8 cellular contexts compared by ENCODE assay signal in the genomic region with DNA sequence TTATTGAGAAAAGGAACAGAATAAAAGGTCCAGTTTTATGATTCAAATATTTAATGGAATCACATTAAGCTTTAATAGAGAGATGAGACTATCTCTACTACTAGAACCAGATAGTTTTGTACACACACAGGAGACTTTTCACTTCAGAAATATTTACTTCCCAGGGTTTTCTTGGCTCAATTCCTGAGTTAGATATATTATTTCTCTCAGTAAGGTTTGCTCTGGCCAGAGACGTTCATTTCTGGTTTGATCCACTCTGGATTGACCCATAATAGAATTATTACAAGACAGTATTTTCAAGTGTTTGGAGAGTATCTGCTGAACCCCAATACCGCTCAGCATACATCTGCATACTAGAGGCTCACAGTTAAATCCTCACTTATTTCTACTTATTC. TPM values are rescaled to one million over a fixed set of nuclear protein-coding genes. Genes with fewer than 3 reads are reported as not detected.
DNase-seq lines count a peak whose midpoint lies in the region; ATAC-seq and TF ChIP-seq lines count a peak whose summit lies in the region.

No MANE protein-coding gene starts in this region.

- peaks cover 5% of the 10 kb centered on the region; the same call in 1 of the 2 replicates for H3K36me3 ChIP-seq in SU-DHL-6 (ENCODE audit: low read length)
- no peaks in the 10 kb centered on the region for H3K36me3 ChIP-seq in rectal smooth muscle tissue (ENCODE audit: control insufficient read depth, insufficient read depth, low read length)

- TF ChIP-seq CTCF in SU-DHL-6 (IDR thresholded peaks at IDR 0.05; ENCODE audit: insufficient read depth, low read length, poor library complexity, severe bottlenecking) (no peak), fibroblast of the aortic adventitia (IDR thresholded peaks at IDR 0.05; ENCODE audit: insufficient read depth, low read length) (no peak)

- no peaks in the 10 kb centered on the region for H3K9me2 ChIP-seq in SU-DHL-6 (replicated peaks; ENCODE audit: insufficient read depth, low read length)

- H3K9ac ChIP-seq in SU-DHL-6 (ENCODE audit: low read length) (peak overlapping the region; percentile 88), rectal smooth muscle tissue (ENCODE audit: low read length) (peak overlapping the region; percentile 66)

- H3K9me3 ChIP-seq in SU-DHL-6 (ENCODE audit: insufficient read depth, low read length) = no peaks in the 10 kb centered on the region

- peak overlapping the region; percentile 81 for H2AFZ ChIP-seq in SU-DHL-6 (ENCODE audit: low read depth, low read length, severe bottlenecking)

- H3K4me3 ChIP-seq in GM08714 (ENCODE audit: low read length) = peak overlapping the region; percentile 86
- H3K4me3 ChIP-seq in SU-DHL-6 (ENCODE audit: insufficient read depth, low read length, poor library complexity, severe bottlenecking) = peak overlapping the region; percentile 66
- peak overlapping the region; percentile 87 for H3K4me3 ChIP-seq in fibroblast of the aortic adventitia (ENCODE audit: low read depth, low read length)
- H3K4me3 ChIP-seq in rectal smooth muscle tissue (ENCODE audit: low read length) = peak overlapping the region; percentile 79

- intact Hi-C loops in sciatic nerve (cut with DNase I) = no loop called here

- H3F3A ChIP-seq in SU-DHL-6 (ENCODE audit: insufficient read depth) = peaks cover 13% of the 10 kb centered on the region; the same call in 1 of the 2 replicates

- H3K27ac ChIP-seq in SU-DHL-6 (ENCODE audit: low read depth, low read length) (peak overlapping the region; percentile 85), rectal smooth muscle tissue (ENCODE audit: low read depth, low read length) (peak overlapping the region; percentile 87)

- H3K79me2 ChIP-seq in SU-DHL-6 (ENCODE audit: insufficient read depth, low read length) = peaks cover 26% of the 10 kb centered on the region

- no peak for ATAC-seq in sciatic nerve

- H3K4me2 ChIP-seq in SU-DHL-6 (ENCODE audit: low read depth, low read length, poor library complexity, severe bottlenecking) = peak overlapping the region; percentile 87

- H3K27me3 ChIP-seq in SU-DHL-6 (ENCODE audit: low read length) (no peaks in the 10 kb centered on the region), rectal smooth muscle tissue (ENCODE audit: control insufficient read depth, insufficient read depth, low read length) (no peaks in the 10 kb centered on the region)

- H3K4me1 ChIP-seq in rectal smooth muscle tissue (ENCODE audit: control insufficient read depth, insufficient read depth, low read length) = peaks cover 5% of the 10 kb centered on the region

- H4K20me1 ChIP-seq in SU-DHL-6 (ENCODE audit: low read depth, low read length) = no peaks in the 10 kb centered on the region

- DNase-seq in fibroblast of the aortic adventitia (ENCODE audit: low read depth) (peak; percentile 31), sciatic nerve (ENCODE audit: low spot score) (no peak), NCI-H524 (lab: John Stamatoyannopoulos, UW) (no peak), NCI-H69 (lab: John Stamatoyannopoulos, UW) (no peak), MV-4-11 (lab: John Stamatoyannopoulos, UW) (no peak)

RNA-seq across cellular contexts. Expression of a gene that starts 1.3 kb away (rescaled TPM):
- total RNA-seq in fibroblast of the aortic adventitia (ENCODE audit: low replicate concordance) (24.4 and 31.2 TPM in 2 replicates), sciatic nerve (86.3 TPM)
